In the genomic region with DNA sequence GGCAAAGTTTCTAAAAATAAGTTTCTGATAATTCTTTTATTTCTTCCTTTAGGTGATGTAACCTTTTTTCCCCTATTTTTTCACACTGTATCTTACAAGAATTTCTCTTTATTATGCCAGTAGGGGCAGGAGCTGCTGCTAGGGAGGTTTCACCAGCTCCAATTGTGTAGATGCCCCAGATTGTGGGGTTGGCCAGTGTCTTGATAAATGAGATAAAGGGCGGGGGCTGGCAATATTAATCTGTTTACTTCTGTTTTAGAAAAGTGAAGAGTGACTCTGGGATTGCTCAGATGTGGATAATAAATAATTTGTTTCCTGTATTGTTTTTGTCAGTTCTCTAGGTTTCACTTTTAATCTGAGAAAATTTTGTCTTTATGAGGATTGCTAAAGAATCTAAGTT, we compare ENCODE assay signal across 2 cellular contexts.
TF ChIP-seq lines count a peak whose summit lies in the region.

No MANE protein-coding gene starts in this region.

TF ChIP-seq in SK-N-SH, 30 proteins besides CTCF, POLR2A, EP300 and RAD21 (continued from another document):
- no peak for TF ChIP-seq ZBTB33 (IDR thresholded peaks at IDR 0.05; ENCODE audit: borderline replicate concordance, low read depth)
- peak; percentile 57; the same call in 1 of the 2 replicates for TF ChIP-seq RCOR1 (IDR thresholded peaks at IDR 0.05; ENCODE audit: low read length)
- no peak for TF ChIP-seq JUND (IDR thresholded peaks at IDR 0.05)
- TF ChIP-seq TCF12 (IDR thresholded peaks at IDR 0.05) = peak; percentile 35; the same call in 1 of the 2 replicates
- TF ChIP-seq IRF3 (IDR thresholded peaks at IDR 0.05; ENCODE audit: low read depth, low read length) = no peak
- TF ChIP-seq, protein P1, sequence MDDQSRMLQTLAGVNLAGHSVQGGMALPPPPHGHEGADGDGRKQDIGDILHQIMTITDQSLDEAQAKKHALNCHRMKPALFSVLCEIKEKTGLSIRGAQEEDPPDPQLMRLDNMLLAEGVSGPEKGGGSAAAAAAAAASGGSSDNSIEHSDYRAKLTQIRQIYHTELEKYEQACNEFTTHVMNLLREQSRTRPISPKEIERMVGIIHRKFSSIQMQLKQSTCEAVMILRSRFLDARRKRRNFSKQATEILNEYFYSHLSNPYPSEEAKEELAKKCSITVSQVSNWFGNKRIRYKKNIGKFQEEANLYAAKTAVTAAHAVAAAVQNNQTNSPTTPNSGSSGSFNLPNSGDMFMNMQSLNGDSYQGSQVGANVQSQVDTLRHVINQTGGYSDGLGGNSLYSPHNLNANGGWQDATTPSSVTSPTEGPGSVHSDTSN (IDR thresholded peaks at IDR 0.05) = no peak; the same call in 1 of the 2 replicates
- TF ChIP-seq, protein P2, sequence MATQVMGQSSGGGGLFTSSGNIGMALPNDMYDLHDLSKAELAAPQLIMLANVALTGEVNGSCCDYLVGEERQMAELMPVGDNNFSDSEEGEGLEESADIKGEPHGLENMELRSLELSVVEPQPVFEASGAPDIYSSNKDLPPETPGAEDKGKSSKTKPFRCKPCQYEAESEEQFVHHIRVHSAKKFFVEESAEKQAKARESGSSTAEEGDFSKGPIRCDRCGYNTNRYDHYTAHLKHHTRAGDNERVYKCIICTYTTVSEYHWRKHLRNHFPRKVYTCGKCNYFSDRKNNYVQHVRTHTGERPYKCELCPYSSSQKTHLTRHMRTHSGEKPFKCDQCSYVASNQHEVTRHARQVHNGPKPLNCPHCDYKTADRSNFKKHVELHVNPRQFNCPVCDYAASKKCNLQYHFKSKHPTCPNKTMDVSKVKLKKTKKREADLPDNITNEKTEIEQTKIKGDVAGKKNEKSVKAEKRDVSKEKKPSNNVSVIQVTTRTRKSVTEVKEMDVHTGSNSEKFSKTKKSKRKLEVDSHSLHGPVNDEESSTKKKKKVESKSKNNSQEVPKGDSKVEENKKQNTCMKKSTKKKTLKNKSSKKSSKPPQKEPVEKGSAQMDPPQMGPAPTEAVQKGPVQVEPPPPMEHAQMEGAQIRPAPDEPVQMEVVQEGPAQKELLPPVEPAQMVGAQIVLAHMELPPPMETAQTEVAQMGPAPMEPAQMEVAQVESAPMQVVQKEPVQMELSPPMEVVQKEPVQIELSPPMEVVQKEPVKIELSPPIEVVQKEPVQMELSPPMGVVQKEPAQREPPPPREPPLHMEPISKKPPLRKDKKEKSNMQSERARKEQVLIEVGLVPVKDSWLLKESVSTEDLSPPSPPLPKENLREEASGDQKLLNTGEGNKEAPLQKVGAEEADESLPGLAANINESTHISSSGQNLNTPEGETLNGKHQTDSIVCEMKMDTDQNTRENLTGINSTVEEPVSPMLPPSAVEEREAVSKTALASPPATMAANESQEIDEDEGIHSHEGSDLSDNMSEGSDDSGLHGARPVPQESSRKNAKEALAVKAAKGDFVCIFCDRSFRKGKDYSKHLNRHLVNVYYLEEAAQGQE (IDR thresholded peaks at IDR 0.05; ENCODE audit: low read depth, low read length) = no peak
- TF ChIP-seq YY1 (IDR thresholded peaks at IDR 0.05; ENCODE audit: low read depth) = no peak
- TF ChIP-seq ELF1 (IDR thresholded peaks at IDR 0.05) = no peak
- no peak for TF ChIP-seq EZH2phosphoT487 (IDR thresholded peaks at IDR 0.05; ENCODE audit: borderline replicate concordance, low read depth)
- TF ChIP-seq MAX (IDR thresholded peaks at IDR 0.05; ENCODE audit: low read depth) = no peak
- TF ChIP-seq GATA2 (CRISPR knock-in tag; IDR thresholded peaks at IDR 0.05) = peak; percentile 87
- no peak for TF ChIP-seq FOXM1 (IDR thresholded peaks at IDR 0.05; ENCODE audit: low read depth)
- TF ChIP-seq USF2 (IDR thresholded peaks at IDR 0.05; ENCODE audit: borderline replicate concordance, low read depth, low read length) = no peak
- TF ChIP-seq RFX5 (IDR thresholded peaks at IDR 0.05; ENCODE audit: low read length) = no peak
- no peak for TF ChIP-seq POLR2AphosphoS5 (IDR thresholded peaks at IDR 0.05; ENCODE audit: low read depth, low read length)
- TF ChIP-seq USF1 (IDR thresholded peaks at IDR 0.05; ENCODE audit: borderline replicate concordance, low read depth) = no peak

TF ChIP-seq in SK-N-SH treated with all-trans-retinoic acid at 6 μM for 48 hours, 23 proteins besides CTCF, POLR2A, EP300 and RAD21 (continued from another document):
- TF ChIP-seq POU6F1 (CRISPR knock-in tag; IDR thresholded peaks at IDR 0.05; ENCODE audit: borderline replicate concordance, low read depth) (no peak), TSHZ2 (CRISPR knock-in tag; IDR thresholded peaks at IDR 0.05) (no peak), GLIS3 (CRISPR knock-in tag; IDR thresholded peaks at IDR 0.05) (no peak), TOX (CRISPR knock-in tag; IDR thresholded peaks at IDR 0.05; ENCODE audit: borderline replicate concordance) (no peak), ISL1 (CRISPR knock-in tag; IDR thresholded peaks at IDR 0.05) (no peak), ZNF8 (CRISPR knock-in tag; IDR thresholded peaks at IDR 0.05) (no peak), ZFP3 (CRISPR knock-in tag; IDR thresholded peaks at IDR 0.05) (no peak), CSDC2 (CRISPR knock-in tag; IDR thresholded peaks at IDR 0.05) (no peak)
